ENCODE assay signal across 8 cellular contexts in genomic region chr11:208177-208916, GRCh38. TPM values are rescaled to one million over a fixed set of nuclear protein-coding genes. Genes with fewer than 3 reads are reported as not detected.
DNase-seq lines count a peak whose midpoint lies in the region; TF ChIP-seq lines count a peak whose summit lies in the region.

No MANE protein-coding gene starts in this region.

- H3K9me3 ChIP-seq in OCI-LY3 (ENCODE audit: insufficient read depth, low read length): no peaks in the 10 kb centered on the region

- DNase-seq in SIG-M5 treated with dmso at 0.1 percent for 504 hours (lab: John Stamatoyannopoulos, UW; ENCODE audit: unreplicated experiment) (peak; percentile 74), SIG-M5 (lab: John Stamatoyannopoulos, UW) (no peak), HL-60 (ENCODE audit: low read depth in 1 of 2, low spot score in 1 of 2) (peak; percentile 69 to 76), erythroblast (lab: John Stamatoyannopoulos, UW) (peak; percentile 89 to 92), mucosa of gallbladder (ENCODE audit: low spot score) (peak; percentile 75)
- DNase-seq in activated T-cell treated with anti-CD3 and anti-CD28 coated beads, Interleukin-2, amount 50 U/mL, for 1 hour: peak; percentile 84
- DNase-seq in stimulated activated CD8-positive, alpha-beta memory T cell treated with anti-CD3 and anti-CD28 coated beads, Interleukin-4, amount 100 ng/mL, for 24 hours (ENCODE audit: low read depth): peak; percentile 73

- H3K4me2 ChIP-seq in OCI-LY3 (ENCODE audit: low read length): peak overlapping the region; percentile 90

- peaks cover 52% of the 10 kb centered on the region for H3K79me2 ChIP-seq in OCI-LY3 (ENCODE audit: low read length)

- no peak overlapping the region for H2AFZ ChIP-seq in OCI-LY3 (ENCODE audit: low read depth, low read length)

- H3K9ac ChIP-seq in OCI-LY3 (ENCODE audit: low read length): peak overlapping the region; percentile 99

- H3K27ac ChIP-seq in HL-60 (replicated peaks): peak overlapping the region; percentile 99
- H3K27ac ChIP-seq in OCI-LY3 (ENCODE audit: low read length): peak overlapping the region; percentile 97

- TF ChIP-seq POLR2A in erythroblast (IDR thresholded peaks at IDR 0.05; ENCODE audit: low read length): peak; percentile 34

- H4K20me1 ChIP-seq in OCI-LY3 (ENCODE audit: insufficient read depth, low read length): peaks cover 16% of the 10 kb centered on the region

- peaks cover 53% of the 10 kb centered on the region for H3K36me3 ChIP-seq in OCI-LY3 (replicated peaks; ENCODE audit: low read depth, low read length)

- H3K4me3 ChIP-seq in HL-60 (replicated peaks; ENCODE audit: insufficient read depth, low read length): peak overlapping the region; percentile 86
- H3K4me3 ChIP-seq in OCI-LY3 (ENCODE audit: low read length): peak overlapping the region; percentile 95

- no peaks in the 10 kb centered on the region for H3K27me3 ChIP-seq in HL-60 (ENCODE audit: insufficient read depth, poor library complexity, severe bottlenecking)
- no peaks in the 10 kb centered on the region for H3K27me3 ChIP-seq in OCI-LY3 (ENCODE audit: low read depth, low read length)

- TF ChIP-seq CTCF in HL-60 (IDR thresholded peaks at IDR 0.05; ENCODE audit: insufficient read depth, low read length): no peak
- TF ChIP-seq CTCF in OCI-LY3 (IDR thresholded peaks at IDR 0.05; ENCODE audit: low read depth, low read length): no peak

- peaks cover 21% of the 10 kb centered on the region for H3K4me1 ChIP-seq in OCI-LY3 (ENCODE audit: low read length)

RNA-seq across cellular contexts. Expression of gene RIC8A, which starts 0.8 kb away (rescaled TPM):
- 109 TPM for total RNA-seq in mucosa of gallbladder

RNA-seq across cellular contexts. Expression of gene BET1L, which starts 1.1 kb away (rescaled TPM):
- 60.5 TPM for total RNA-seq in mucosa of gallbladder

RNA-seq across cellular contexts. Expression of gene SCGB1C1, which starts 15.5 kb away (rescaled TPM):
- not detected for total RNA-seq in mucosa of gallbladder

RNA-seq across cellular contexts. Expression of gene SIRT3, which starts 27.8 kb away (rescaled TPM):
- 19.0 TPM for total RNA-seq in mucosa of gallbladder

RNA-seq across cellular contexts. Expression of gene PSMD13, which starts 28.4 kb away (rescaled TPM):
- 78.5 TPM for total RNA-seq in mucosa of gallbladder
